8 cellular contexts compared by ENCODE assay signal in genomic region chr11:102453286-102453797, GRCh38. TPM values are rescaled to one million over a fixed set of nuclear protein-coding genes. Genes with fewer than 3 reads are reported as not detected.
DNase-seq lines count a peak whose midpoint lies in the region; ATAC-seq and TF ChIP-seq lines count a peak whose summit lies in the region.

No MANE protein-coding gene starts in this region.

- whole genome bisulfite sequencing in mammary epithelial cell (ENCODE audit: low coverage, missing lambda C conversion rate) = 2% methylated on average over 7 of the region's 8 CpGs

- dilution Hi-C loops in mammary epithelial cell (cut with HindIII; ENCODE audit: low sequenced_read_pairs) = no loop called here

- peak overlapping the region; percentile 86 to 92 (median 88) for H3K4me3 ChIP-seq in mammary epithelial cell (replicated peaks in 1 of 3; ENCODE audit: insufficient read depth in 1 of 3, low read depth in 2 of 3, low read length in 3 of 3)

- ATAC-seq in memory B cell (ENCODE audit: low read depth) (no peak), HG03460 (IDR thresholded peaks at IDR 0.05; ENCODE audit: unreplicated experiment) (no peak), GM19395 (IDR thresholded peaks at IDR 0.05; ENCODE audit: unreplicated experiment) (no peak), GM21619 (IDR thresholded peaks at IDR 0.05; ENCODE audit: unreplicated experiment) (no peak)

- no peaks in the 10 kb centered on the region for H3K9me3 ChIP-seq in mammary epithelial cell (replicated peaks; ENCODE audit: insufficient read depth, low read length)

- peak overlapping the region; percentile 96 for H2AFZ ChIP-seq in mammary epithelial cell (ENCODE audit: low read depth, low read length)

- no peaks in the 10 kb centered on the region for H3K36me3 Mint-ChIP-seq in memory B cell

- in situ Hi-C loops in G401 (cut with HindIII; ENCODE audit: low sequenced_read_pairs) = no loop called here
- in situ Hi-C loops in mammary epithelial cell (cut with MboI; ENCODE audit: low sequenced_read_pairs in 2 of 2) = no loop called here

- H3K36me3 ChIP-seq in mammary epithelial cell (ENCODE audit: insufficient read depth, low read length) = no peaks in the 10 kb centered on the region

- H4K20me1 ChIP-seq in mammary epithelial cell (ENCODE audit: insufficient read depth, low read length) = no peaks in the 10 kb centered on the region

- TF ChIP-seq CTCF in mammary epithelial cell (conservative IDR thresholded peaks at IDR 0.05 in 1 of 2, IDR thresholded peaks at IDR 0.05 in 1 of 2; ENCODE audit: extremely low read depth in 1 of 2, insufficient read depth in 1 of 2, low read depth in 1 of 2, low read length in 2 of 2) = no peak

- H3K4me1 ChIP-seq in mammary epithelial cell (ENCODE audit: insufficient read depth, low read length) = peaks cover 40% of the 10 kb centered on the region

- no peaks in the 10 kb centered on the region for H3K9me3 Mint-ChIP-seq in memory B cell

- H3K9ac ChIP-seq in mammary epithelial cell (ENCODE audit: insufficient read depth, low read length) = peak overlapping the region; percentile 69

- intact Hi-C loops in mammary epithelial cell (cut with micrococcal nuclease) = loop anchor here (1.0 to 5.0 kb wide), 3 partner anchors 42 to 63 kb away; no protein-coding TSS in a partner anchor

- H3K4me2 ChIP-seq in mammary epithelial cell (ENCODE audit: insufficient read depth, low read depth, low read length) = peak overlapping the region; percentile 82

- CTCF ChIA-PET in mammary epithelial cell (lab: Charles Lee; ENCODE audit: low non-redundant PET) = no interaction called here

- DNase-seq in G401 (ENCODE audit: low spot score) = peak; percentile 7
- DNase-seq in NCI-H146 treated with DMSO at 0.1 percent for 48 hours (lab: John Stamatoyannopoulos, UW; ENCODE audit: unreplicated experiment) = peak; percentile 47
- peak; percentile 49 for DNase-seq in mammary epithelial cell
- DNase-seq in memory B cell (ENCODE audit: low spot score in 2 of 2) = no peak

- peak overlapping the region; percentile 99 for H3K4me3 Mint-ChIP-seq in memory B cell

- peaks cover 28% of the 10 kb centered on the region for H3K4me1 Mint-ChIP-seq in memory B cell

- no TSS peak for BruUV-seq in mammary epithelial cell (replicated peaks; lab: Mats Ljungman, UMichigan)

- no peaks in the 10 kb centered on the region for H3K27me3 ChIP-seq in mammary epithelial cell (ENCODE audit: insufficient read depth, low read length)

- H3K27ac ChIP-seq in mammary epithelial cell (ENCODE audit: insufficient read depth, low read depth, low read length) = peak overlapping the region; percentile 52
- peak overlapping the region; percentile 63 for H3K27ac ChIP-seq in temporal lobe (ENCODE audit: low read depth, low read length)

- H3K79me2 ChIP-seq in mammary epithelial cell (ENCODE audit: insufficient read depth, low read length) = peaks cover 42% of the 10 kb centered on the region

- H3K27ac Mint-ChIP-seq in memory B cell = peak overlapping the region; percentile 98

- no peaks in the 10 kb centered on the region for H3K27me3 Mint-ChIP-seq in memory B cell

RNA-seq across cellular contexts. Expression of gene TMEM123, which starts 0.8 kb away (rescaled TPM):
- 78.0 and 104 TPM in 2 replicates for total RNA-seq in G401 (2014; rRNA removed; shearing (Covaris generic))
- total RNA-seq in mammary epithelial cell (100 to 1,000 TPM in 1 of 2 donors, 10 to 100 TPM in 1; 96.9 to 111 TPM), temporal lobe (93.9 TPM)
- 169 TPM for polyA plus RNA-seq in mammary epithelial cell
- polyA minus RNA-seq in mammary epithelial cell = 63.6 TPM

Comparison
In these comparisons a context has a peak if more than half of its experiments do, and no peak if none do; other contexts are left out.
1. DNase-seq: peak in G401 (single experiment), NCI-H146 treated with DMSO at 0.1 percent for 48 hours (single experiment) and mammary epithelial cell (single experiment); none in memory B cell (0 of 2).